ENCODE assay signal across 8 cellular contexts in genomic region chr9:136552117-136552685, GRCh38. TPM values are rescaled to one million over a fixed set of nuclear protein-coding genes. Genes with fewer than 3 reads are reported as not detected.
DNase-seq lines count a peak whose midpoint lies in the region; ATAC-seq and TF ChIP-seq lines count a peak whose summit lies in the region.

No MANE protein-coding gene starts in this region.

- no peak for TF ChIP-seq POLR2A in tibial nerve (IDR thresholded peaks at IDR 0.05)

- intact Hi-C loops in Calu3 (cut with micrococcal nuclease; ENCODE audit: unreplicated experiment): no loop called here

- DNase-seq in activated T-cell treated with anti-CD3 and anti-CD28 coated beads, Interleukin-2, amount 50 U/mL, for 4 hours: no peak
- DNase-seq in activated T-cell treated with anti-CD3 and anti-CD28 coated beads, Interleukin-2, amount 50 U/mL, for 1 hour: no peak
- no peak for DNase-seq in T-helper 2 cell treated with Interferon-gamma antibody and Interleukin-4, amounts not matched to agents 5 μg/mL and 100 μg/mL, for 36 hours (ENCODE audit: low spot score)
- DNase-seq in right atrium auricular region (ENCODE audit: low spot score): no peak
- no peak for DNase-seq in tibial nerve (ENCODE audit: low spot score in 2 of 2)
- no peak for DNase-seq in Calu3
- no peak for DNase-seq in NCI-H2029 treated with DMSO at 0.1 percent for 48 hours (lab: John Stamatoyannopoulos, UW)
- DNase-seq in NCI-H1417 treated with DMSO at 0.1 percent for 48 hours (lab: John Stamatoyannopoulos, UW): no peak

- BruUV-seq in Calu3 (replicated peaks; lab: Mats Ljungman, UMichigan): no TSS peak

- peak overlapping the region; percentile 47 to 51 for H3K27ac ChIP-seq in right atrium auricular region
- H3K27ac ChIP-seq in tibial nerve: peak overlapping the region in 3 of 4 donors; percentile 70 to 88 (median 78)

- H3K4me3 ChIP-seq in right atrium auricular region: no peak overlapping the region
- H3K4me3 ChIP-seq in tibial nerve: no peak overlapping the region

- CTCF ChIA-PET in Calu3 (lab: Charles Lee): no interaction called here

- peak in 1 of 2 donors; percentile 10 for TF ChIP-seq EP300 in tibial nerve (IDR thresholded peaks at IDR 0.05)

- H3K4me1 ChIP-seq in right atrium auricular region (peaks cover 0 to 31% of the 10 kb centered on the region in 2 donors), tibial nerve (peaks cover 0 to 51% (median 38%) of the 10 kb centered on the region in 4 donors)

- H3K27ac Mint-ChIP-seq in T-helper 2 cell treated with Interferon-gamma antibody and Interleukin-4, amounts not matched to agents 5 μg/mL and 100 μg/mL, for 36 hours: no peak overlapping the region
- H3K27ac Mint-ChIP-seq in Calu3 (ENCODE audit: unreplicated experiment): no peak overlapping the region

- ATAC-seq in activated T-cell treated with anti-CD3 and anti-CD28 coated beads, Interleukin-2, amount 50 U/mL, for 4 hours: peak; percentile 27 to 55

- no peaks in the 10 kb centered on the region for H3K36me3 Mint-ChIP-seq in activated T-cell treated with anti-CD3 and anti-CD28 coated beads, Interleukin-2, amount 50 U/mL, for 4 hours (ENCODE audit: insufficient read depth)
- no peaks in the 10 kb centered on the region for H3K36me3 Mint-ChIP-seq in T-helper 2 cell treated with Interferon-gamma antibody and Interleukin-4, amounts not matched to agents 5 μg/mL and 100 μg/mL, for 36 hours (ENCODE audit: low read depth)
- peaks cover 5% of the 10 kb centered on the region for H3K36me3 Mint-ChIP-seq in Calu3 (ENCODE audit: insufficient read depth, unreplicated experiment)

- 46 to 47% methylated on average over 22 of the region's 22 CpGs for WGBS in tibial nerve, 2 donors

- no peak overlapping the region for H3K4me3 Mint-ChIP-seq in activated T-cell treated with anti-CD3 and anti-CD28 coated beads, Interleukin-2, amount 50 U/mL, for 4 hours
- H3K4me3 Mint-ChIP-seq in T-helper 2 cell treated with Interferon-gamma antibody and Interleukin-4, amounts not matched to agents 5 μg/mL and 100 μg/mL, for 36 hours: peak overlapping the region; percentile 28
- H3K4me3 Mint-ChIP-seq in Calu3 (ENCODE audit: low read depth, unreplicated experiment): no peak overlapping the region

- no peaks in the 10 kb centered on the region for H3K9me3 ChIP-seq in right atrium auricular region
- H3K9me3 ChIP-seq in tibial nerve: no peaks in the 10 kb centered on the region

- H3K27me3 ChIP-seq in right atrium auricular region (no peaks in the 10 kb centered on the region), tibial nerve (no peaks in the 10 kb centered on the region)

- H3K9me3 Mint-ChIP-seq in activated T-cell treated with anti-CD3 and anti-CD28 coated beads, Interleukin-2, amount 50 U/mL, for 4 hours: no peaks in the 10 kb centered on the region
- no peaks in the 10 kb centered on the region for H3K9me3 Mint-ChIP-seq in T-helper 2 cell treated with Interferon-gamma antibody and Interleukin-4, amounts not matched to agents 5 μg/mL and 100 μg/mL, for 36 hours
- no peaks in the 10 kb centered on the region for H3K9me3 Mint-ChIP-seq in Calu3 (ENCODE audit: low read depth, unreplicated experiment)

- no peaks in the 10 kb centered on the region for H3K27me3 Mint-ChIP-seq in activated T-cell treated with anti-CD3 and anti-CD28 coated beads, Interleukin-2, amount 50 U/mL, for 4 hours (ENCODE audit: low read depth)
- H3K27me3 Mint-ChIP-seq in T-helper 2 cell treated with Interferon-gamma antibody and Interleukin-4, amounts not matched to agents 5 μg/mL and 100 μg/mL, for 36 hours (ENCODE audit: low read depth): peaks cover 2% of the 10 kb centered on the region
- no peaks in the 10 kb centered on the region for H3K27me3 Mint-ChIP-seq in Calu3 (ENCODE audit: unreplicated experiment)

- TF ChIP-seq CTCF in right atrium auricular region (IDR thresholded peaks at IDR 0.05): no peak
- no peak for TF ChIP-seq CTCF in tibial nerve (IDR thresholded peaks at IDR 0.05)
- no peak for TF ChIP-seq CTCF in Calu3 (IDR thresholded peaks at IDR 0.05; ENCODE audit: unreplicated experiment)

- H3K4me1 Mint-ChIP-seq in activated T-cell treated with anti-CD3 and anti-CD28 coated beads, Interleukin-2, amount 50 U/mL, for 4 hours (ENCODE audit: low read depth): peaks cover 16% of the 10 kb centered on the region
- peaks cover 11% of the 10 kb centered on the region for H3K4me1 Mint-ChIP-seq in T-helper 2 cell treated with Interferon-gamma antibody and Interleukin-4, amounts not matched to agents 5 μg/mL and 100 μg/mL, for 36 hours (ENCODE audit: low read depth)
- peaks cover 9% of the 10 kb centered on the region for H3K4me1 Mint-ChIP-seq in Calu3 (ENCODE audit: low read depth, unreplicated experiment)

- H3K36me3 ChIP-seq in right atrium auricular region: no peaks in the 10 kb centered on the region
- no peaks in the 10 kb centered on the region for H3K36me3 ChIP-seq in tibial nerve

RNA-seq across cellular contexts. Expression of gene NOTCH1, which starts 6.4 kb away (rescaled TPM):
- 100 to 1,000 TPM; 124 to 128 (median 125) TPM for total RNA-seq in activated T-cell treated with anti-CD3 and anti-CD28 coated beads, Interleukin-2, amount 50 U/mL, for 4 hours
- 10 to 100 TPM; 14.2 to 39.7 TPM for total RNA-seq in right atrium auricular region
- 10 to 100 TPM; 29.3 to 65.4 (median 41.5) TPM for total RNA-seq in tibial nerve
- total RNA-seq in Calu3 (2022): 11.7 and 17.7 TPM in 2 replicates
